ENCODE assay signal across 25 cellular contexts in the genomic region with DNA sequence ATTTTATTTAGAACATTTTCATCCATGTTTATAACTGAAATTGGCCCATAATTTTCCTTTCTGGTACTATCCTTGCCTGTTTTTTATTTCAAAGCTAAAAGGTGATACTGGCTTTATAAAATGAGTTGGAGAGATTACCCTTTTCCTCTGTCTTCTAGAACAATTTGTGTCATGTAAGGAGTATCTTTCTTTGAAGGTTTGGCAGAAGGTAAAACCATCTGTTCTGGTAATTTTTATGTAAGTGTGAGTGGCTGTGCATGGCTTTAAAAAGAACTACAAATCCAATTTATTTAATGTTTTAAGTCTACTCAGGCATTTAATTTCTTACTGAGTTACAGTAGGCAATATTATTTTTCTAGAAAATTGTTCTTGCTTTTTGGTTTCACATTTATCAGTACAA. TPM values are rescaled to one million over a fixed set of nuclear protein-coding genes. Genes with fewer than 3 reads are reported as not detected.
DNase-seq lines count a peak whose midpoint lies in the region; ATAC-seq and TF ChIP-seq lines count a peak whose summit lies in the region.
"Had no signal": no experiment of that assay in that cellular context is flagged by ENCODE, and none has a peak within 500 bp of the region (broad histone marks: within the 10 kb centered on the region; RNA-seq: fewer than 3 reads in every experiment).

No MANE protein-coding gene starts in this region.

- in situ Hi-C loops in mammary epithelial cell (cut with MboI; ENCODE audit: low sequenced_read_pairs in 2 of 2) = no loop called here

- peaks cover 2% of the 10 kb centered on the region for H3K27me3 ChIP-seq in ovary
- H3K27me3 ChIP-seq in mammary epithelial cell (ENCODE audit: insufficient read depth, low read length) = no peaks in the 10 kb centered on the region
- H3K27me3 ChIP-seq: BLaER1 treated with 17β-estradiol and CSF1 and Interleukin-3, amounts not matched to agents 10 nM and 100 nM; SJSA1 had no signal

- H3K9ac ChIP-seq in SK-N-MC (ENCODE audit: insufficient read length) (no peak overlapping the region), mammary epithelial cell (ENCODE audit: insufficient read depth, low read length) (no peak overlapping the region)
- H3K9ac ChIP-seq: BLaER1 treated with 17β-estradiol and CSF1 and Interleukin-3, amounts not matched to agents 10 nM and 100 nM had no signal

- TF ChIP-seq CTCF in ovary (IDR thresholded peaks at IDR 0.05) = no peak
- TF ChIP-seq CTCF in mammary epithelial cell (conservative IDR thresholded peaks at IDR 0.05 in 1 of 2, IDR thresholded peaks at IDR 0.05 in 1 of 2; ENCODE audit: extremely low read depth in 1 of 2, insufficient read depth in 1 of 2, low read depth in 1 of 2, low read length in 2 of 2) = no peak

- no TSS peak for BruUV-seq in mammary epithelial cell (replicated peaks; lab: Mats Ljungman, UMichigan)

- peak overlapping the region; percentile 2; the same call in 1 of the 2 replicates for H3K27ac ChIP-seq in SK-N-MC
- H3K27ac ChIP-seq in ovary = no peak overlapping the region
- no peak overlapping the region for H3K27ac ChIP-seq in mammary epithelial cell (ENCODE audit: insufficient read depth, low read depth, low read length)
- H3K27ac ChIP-seq: A549; BLaER1 treated with 17β-estradiol and CSF1 and Interleukin-3, amounts not matched to agents 10 nM and 100 nM; SJSA1 had no signal

- no peak overlapping the region for H3K4me2 ChIP-seq in mammary epithelial cell (ENCODE audit: insufficient read depth, low read depth, low read length)
- H3K4me2 ChIP-seq: A549; BLaER1 treated with 17β-estradiol and CSF1 and Interleukin-3, amounts not matched to agents 10 nM and 100 nM had no signal

- no peaks in the 10 kb centered on the region for H4K20me1 ChIP-seq in mammary epithelial cell (ENCODE audit: insufficient read depth, low read length)
- H4K20me1 ChIP-seq: BLaER1 treated with 17β-estradiol and CSF1 and Interleukin-3, amounts not matched to agents 10 nM and 100 nM had no signal

- H3K4me1 ChIP-seq in ovary (ENCODE audit: insufficient read depth) = no peaks in the 10 kb centered on the region
- H3K4me1 ChIP-seq in mammary epithelial cell (ENCODE audit: insufficient read depth, low read length) = no peaks in the 10 kb centered on the region
- H3K4me1 ChIP-seq: A549; BLaER1 treated with 17β-estradiol and CSF1 and Interleukin-3, amounts not matched to agents 10 nM and 100 nM; SJSA1 had no signal

- ATAC-seq in GM18861 (IDR thresholded peaks at IDR 0.05; ENCODE audit: unreplicated experiment) = no peak
- ATAC-seq: A549 had no signal

- intact Hi-C loops in ovary (cut with DNase I) = no loop called here
- intact Hi-C loops in mammary epithelial cell (cut with micrococcal nuclease) = no loop called here

- H2AFZ ChIP-seq in mammary epithelial cell (ENCODE audit: low read depth, low read length) = no peak overlapping the region

- CTCF ChIA-PET in mammary epithelial cell (lab: Charles Lee; ENCODE audit: low non-redundant PET) = no interaction called here

- no peaks in the 10 kb centered on the region for H3K79me2 ChIP-seq in mammary epithelial cell (ENCODE audit: insufficient read depth, low read length)

- TF ChIP-seq POLR2A in ovary (IDR thresholded peaks at IDR 0.05) = no peak

- H3K4me3 ChIP-seq in SK-N-MC (no peak overlapping the region), ovary (no peak overlapping the region), mammary epithelial cell (replicated peaks in 1 of 3; ENCODE audit: insufficient read depth in 1 of 3, low read depth in 2 of 3, low read length in 3 of 3) (no peak overlapping the region)
- H3K4me3 ChIP-seq: A549; BLaER1 treated with 17β-estradiol and CSF1 and Interleukin-3, amounts not matched to agents 10 nM and 100 nM; SJSA1 had no signal

- dilution Hi-C loops in mammary epithelial cell (cut with HindIII; ENCODE audit: low sequenced_read_pairs) = no loop called here

- DNase-seq in NCI-H2171 treated with DMSO at 0.1 percent for 48 hours (lab: John Stamatoyannopoulos, UW) (peak; percentile 79), SK-N-MC (ENCODE audit: low read depth, low spot score) (no peak), cerebellum (ENCODE audit: low spot score) (peak; percentile 76), ovary (no peak), mammary epithelial cell (no peak)
- no peak for DNase-seq in stimulated activated CD4-positive, alpha-beta T cell treated with anti-CD3 and anti-CD28 coated beads, Interleukin-4, amount 100 ng/mL, for 4 hours
- DNase-seq: AML-193; CD4-positive, alpha-beta T cell; COR-L47; DMS79; EL; GF-D8; GOT3; HCEC 1CT; KG1; MM.1S; NCI-H2029 treated with DMSO at 0.1 percent for 48 hours; NCI-H226; NCI-H510A treated with DMSO at 0.1 percent for 48 hours; Right ventricle myocardium superior; RPMI8226 had no signal

- H3K9me3 ChIP-seq in SK-N-MC (ENCODE audit: low read depth, low read length) = peaks cover 4% of the 10 kb centered on the region; the same call in 1 of the 2 replicates
- no peaks in the 10 kb centered on the region for H3K9me3 ChIP-seq in ovary
- H3K9me3 ChIP-seq in mammary epithelial cell (replicated peaks; ENCODE audit: insufficient read depth, low read length) = no peaks in the 10 kb centered on the region

- no peak for TF ChIP-seq EP300 in ovary (IDR thresholded peaks at IDR 0.05)

- H3K36me3 ChIP-seq in SK-N-MC (ENCODE audit: insufficient read depth, low read length) = no peaks in the 10 kb centered on the region
- no peaks in the 10 kb centered on the region for H3K36me3 ChIP-seq in ovary
- no peaks in the 10 kb centered on the region for H3K36me3 ChIP-seq in mammary epithelial cell (ENCODE audit: insufficient read depth, low read length)
- H3K36me3 ChIP-seq: BLaER1 treated with 17β-estradiol and CSF1 and Interleukin-3, amounts not matched to agents 10 nM and 100 nM; SJSA1 had no signal

RNA-seq across cellular contexts. Expression of gene MRGPRD, which starts 7.7 kb away (rescaled TPM):
- not detected for total RNA-seq in cerebellum
- total RNA-seq in ovary = not detected
- polyA plus RNA-seq in ovary = not detected
- total RNA-seq in mammary epithelial cell = not detected
- not detected for polyA plus RNA-seq in mammary epithelial cell
- polyA minus RNA-seq in mammary epithelial cell = not detected
- total RNA-seq: CD4-positive, alpha-beta T cell; Right ventricle myocardium superior; SJSA1 had no signal
- polyA plus RNA-seq: A549 had no signal

RNA-seq across cellular contexts. Expression of gene MRGPRF, which starts 24.6 kb away (rescaled TPM):
- total RNA-seq in cerebellum (2.0 TPM), ovary (100 to 1,000 TPM in 1 of 7 donors, 10 to 100 TPM in 6; 19.3 to 104 (median 35.2) TPM), mammary epithelial cell (under 1 TPM in 1 of 2 donors, not detected in 1; 0.33 TPM)
- polyA plus RNA-seq in ovary (10 to 100 TPM in 1 of 2 donors, 1 to 10 TPM in 1; 8.6 to 40.7 TPM), mammary epithelial cell (0.08 TPM)
- polyA minus RNA-seq in mammary epithelial cell = 2.3 TPM
- total RNA-seq: CD4-positive, alpha-beta T cell had no signal

Comparison
In these comparisons a context has a peak if more than half of its experiments do, and no peak if none do; other contexts are left out.
1. DNase-seq: peak in NCI-H2171 treated with DMSO at 0.1 percent for 48 hours (single experiment) and cerebellum (single experiment); none in SK-N-MC (single experiment), stimulated activated CD4-positive, alpha-beta T cell treated with anti-CD3 and anti-CD28 coated beads, Interleukin-4, amount 100 ng/mL, for 4 hours (0 of 2), ovary (0 of 5) and mammary epithelial cell (single experiment).